13 cellular contexts compared by ENCODE assay signal in the genomic region with DNA sequence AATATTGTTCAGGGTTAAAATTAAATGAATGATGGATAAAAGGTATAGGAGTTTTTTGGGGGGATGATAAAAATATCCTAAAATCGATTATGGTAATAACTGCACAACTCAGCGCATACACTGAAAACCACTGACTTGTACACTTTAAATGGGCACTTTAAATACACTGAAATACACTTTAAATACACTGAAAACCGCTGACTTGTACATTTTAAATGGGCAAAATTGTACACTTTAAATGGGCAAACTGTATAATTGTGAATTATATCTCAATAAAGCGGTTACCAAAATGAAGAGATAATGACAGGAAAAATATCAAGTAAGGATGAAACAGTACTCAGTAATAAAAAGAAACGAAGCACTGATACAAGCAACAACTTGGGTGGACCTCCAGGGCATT. TPM values are rescaled to one million over a fixed set of nuclear protein-coding genes. Genes with fewer than 3 reads are reported as not detected.
A peak's percentile ranks its signal among the peaks of the same experiment; 100 is the strongest.
DNase-seq lines count a peak whose midpoint lies in the region; ATAC-seq, FAIRE-seq and TF ChIP-seq lines count a peak whose summit lies in the region.
"Had no signal": no experiment of that assay in that cellular context is flagged by ENCODE, and none has a peak within 500 bp of the region (broad histone marks: within the 10 kb centered on the region; RNA-seq: fewer than 3 reads in every experiment).

No MANE protein-coding gene starts in this region.

- H3K36me3 Mint-ChIP-seq in T-helper 1 cell treated with Interleukin-12 subunit alpha and Interleukin-12 subunit beta and Interleukin-4 antibody, amounts not matched to agents 30 μg/mL and 1 μg/mL, for 36 hours (ENCODE audit: low read depth): peaks cover 23% of the 10 kb centered on the region
- H3K36me3 Mint-ChIP-seq in nephron (ENCODE audit: low read depth): peaks cover 24% of the 10 kb centered on the region

- peaks cover 7% of the 10 kb centered on the region; the same call in 1 of the 2 replicates for H3F3A ChIP-seq in Loucy (ENCODE audit: low read depth)

- TF ChIP-seq RAD21 in GM12878 (IDR thresholded peaks at IDR 0.05; ENCODE audit: insufficient read depth, low read depth, low read length): no peak

- H2AFZ ChIP-seq in Loucy (ENCODE audit: low read length) (no peak overlapping the region), GM12878 (ENCODE audit: control insufficient read depth, low read depth, low read length) (peak overlapping the region; percentile 45; the same call in 1 of the 2 replicates)

- no peak for FAIRE-seq in GM12878 (lab: Jason Lieb, UNC)

- RAD21 ChIA-PET in GM12878 (lab: Charles Lee; ENCODE audit: unreplicated experiment): interaction anchor here (1.3 kb wide), 1 partner anchor 35 kb away, joined by 6 read pairs; no protein-coding TSS in a partner anchor

- TF ChIP-seq EP300 in GM12878 (IDR thresholded peaks at IDR 0.05; ENCODE audit: borderline replicate concordance in 1 of 2, control insufficient read depth in 1 of 2, low read depth in 2 of 2, low read length in 2 of 2): no peak

- intact Hi-C loops in GM12878 (cut with micrococcal nuclease; ENCODE audit: unreplicated experiment): no loop called here
- intact Hi-C loops in head of caudate nucleus (cut with DNase I): no loop called here

- TF ChIP-seq CTCF in Loucy (conservative IDR thresholded peaks at IDR 0.05; ENCODE audit: low read length): no peak
- TF ChIP-seq CTCF in GM12878 (IDR thresholded peaks at IDR 0.05 in 2 of 3, conservative IDR thresholded peaks at IDR 0.05 in 1 of 3; ENCODE audit: control insufficient read depth in 2 of 3, extremely low read depth in 1 of 3, insufficient read depth in 1 of 3, low read depth in 3 of 3, low read length in 3 of 3): no peak
- no peak for TF ChIP-seq CTCF in nephron (IDR thresholded peaks at IDR 0.05; ENCODE audit: unreplicated experiment in 3 of 3)

- peaks cover 71% of the 10 kb centered on the region for H3K79me2 ChIP-seq in Loucy (ENCODE audit: insufficient read depth, low read length)
- H3K79me2 ChIP-seq in GM12878 (ENCODE audit: control insufficient read depth, insufficient read depth, low read length): peaks cover 36% of the 10 kb centered on the region

- CTCF ChIA-PET in GM12878 (lab: Yijun Ruan, JAX): interaction anchor here (1.1 to 1.2 kb wide), 2 partner anchors 16 to 35 kb away, joined by 3 read pairs; no protein-coding TSS in a partner anchor

- POLR2A ChIA-PET in GM12878 (lab: Charles Lee): interaction anchor here (1.0 kb wide), 1 partner anchor 156 kb away, joined by 3 read pairs; no protein-coding TSS in a partner anchor

- H3K9me2 ChIP-seq in Loucy (replicated peaks; ENCODE audit: low read depth, low read length): no peaks in the 10 kb centered on the region

- in situ Hi-C loops in GM12878 (cut with MboI): no loop called here

- ATAC-seq in GM12878 (no peak), GM18517 (IDR thresholded peaks at IDR 0.05; ENCODE audit: unreplicated experiment) (no peak)

- TF ChIP-seq POLR2A in GM12878 (IDR thresholded peaks at IDR 0.05; ENCODE audit: low read depth, low read length): no peak

- H3K9me3 Mint-ChIP-seq in T-helper 1 cell treated with Interleukin-12 subunit alpha and Interleukin-12 subunit beta and Interleukin-4 antibody, amounts not matched to agents 30 μg/mL and 1 μg/mL, for 36 hours: no peaks in the 10 kb centered on the region
- H3K9me3 Mint-ChIP-seq in nephron: no peaks in the 10 kb centered on the region

- H3K9me3 ChIP-seq in Loucy (ENCODE audit: insufficient read depth, low read depth, low read length) (no peaks in the 10 kb centered on the region), GM12878 (replicated peaks; ENCODE audit: control insufficient read depth, insufficient read depth, low read length) (no peaks in the 10 kb centered on the region)
- H3K9me3 ChIP-seq: tibial nerve had no signal

- H3K27me3 Mint-ChIP-seq in T-helper 1 cell treated with Interleukin-12 subunit alpha and Interleukin-12 subunit beta and Interleukin-4 antibody, amounts not matched to agents 30 μg/mL and 1 μg/mL, for 36 hours (ENCODE audit: low read depth): no peaks in the 10 kb centered on the region
- H3K27me3 Mint-ChIP-seq in nephron (ENCODE audit: low read depth): no peaks in the 10 kb centered on the region

- H3K4me2 ChIP-seq in Loucy (ENCODE audit: low read depth, low read length, poor library complexity, severe bottlenecking): peak overlapping the region; percentile 98
- peak overlapping the region; percentile 56; the same call in 1 of the 2 replicates for H3K4me2 ChIP-seq in GM12878 (ENCODE audit: control insufficient read depth, insufficient read depth)

- SMC1A ChIA-PET in GM12878 (lab: Charles Lee; ENCODE audit: uncharacterized antibody, unreplicated experiment): no interaction called here

- 86% methylated on average over 5 of the region's 5 CpGs for WGBS in GM12878 (ENCODE audit: insufficient coverage, insufficient replicate concordance, low lambda C conversion rate, missing lambda C conversion rate)

- H3K4me1 Mint-ChIP-seq in T-helper 1 cell treated with Interleukin-12 subunit alpha and Interleukin-12 subunit beta and Interleukin-4 antibody, amounts not matched to agents 30 μg/mL and 1 μg/mL, for 36 hours (ENCODE audit: low read depth): peaks cover 21% of the 10 kb centered on the region
- peaks cover 11% of the 10 kb centered on the region for H3K4me1 Mint-ChIP-seq in nephron

- H3K27ac ChIP-seq in GM12878 (ENCODE audit: control insufficient read depth, insufficient read depth): no peak overlapping the region

- H3K27me3 ChIP-seq in Loucy (ENCODE audit: insufficient read depth, low read length, poor library complexity, severe bottlenecking): no peaks in the 10 kb centered on the region
- H3K27me3 ChIP-seq in GM12878 (replicated peaks in 1 of 2; ENCODE audit: control insufficient read depth in 2 of 2, insufficient read depth in 2 of 2, low read length in 1 of 2): no peaks in the 10 kb centered on the region
- H3K27me3 ChIP-seq: cardiac muscle cell, tibial nerve had no signal

- H4K20me1 ChIP-seq in Loucy (ENCODE audit: insufficient read depth, low read length, poor library complexity, severe bottlenecking) (peaks cover 23% of the 10 kb centered on the region), GM12878 (ENCODE audit: control insufficient read depth, insufficient read depth) (peaks cover 4% of the 10 kb centered on the region; the same call in 1 of the 2 replicates)

- H3K9ac ChIP-seq in Loucy (ENCODE audit: low read depth, low read length, poor library complexity, severe bottlenecking) (peak overlapping the region; percentile 55), GM12878 (ENCODE audit: control insufficient read depth, insufficient read depth, low read length) (no peak overlapping the region)

- no peak for DNase-seq in T-helper 1 cell
- DNase-seq in GM12878 (ENCODE audit: low read depth, low spot score): no peak
- no peak for DNase-seq in UCSD-AML1 (lab: John Stamatoyannopoulos, UW; ENCODE audit: unreplicated experiment)
- no peak for DNase-seq in head of caudate nucleus
- DNase-seq: 8988T, DMS 273 treated with DMSO at 0.1 percent for 48 hours, NCI-H2171 had no signal

- peak overlapping the region; percentile 95 for H3K27ac Mint-ChIP-seq in T-helper 1 cell treated with Interleukin-12 subunit alpha and Interleukin-12 subunit beta and Interleukin-4 antibody, amounts not matched to agents 30 μg/mL and 1 μg/mL, for 36 hours
- H3K27ac Mint-ChIP-seq in nephron: peak overlapping the region; percentile 22 to 92 (median 89)

- peak overlapping the region; percentile 95 for H3K4me3 Mint-ChIP-seq in T-helper 1 cell treated with Interleukin-12 subunit alpha and Interleukin-12 subunit beta and Interleukin-4 antibody, amounts not matched to agents 30 μg/mL and 1 μg/mL, for 36 hours
- H3K4me3 Mint-ChIP-seq in nephron: peak overlapping the region; percentile 89 to 97 (median 90)

- no TSS peak for BruUV-seq in GM12878 (replicated peaks; lab: Mats Ljungman, UMichigan)

- peak overlapping the region; percentile 84 for H3K4me3 ChIP-seq in Loucy (ENCODE audit: low read length, poor library complexity, severe bottlenecking)
- peak overlapping the region; percentile 70; the same call in 1 of the 2 replicates for H3K4me3 ChIP-seq in GM12878

- H3K36me3 ChIP-seq in Loucy (ENCODE audit: insufficient read depth, low read length) (peaks cover 9% of the 10 kb centered on the region; the same call in 1 of the 2 replicates), GM12878 (ENCODE audit: control insufficient read depth in 2 of 2, insufficient read depth in 2 of 2, low read length in 1 of 2) (peaks cover 3% of the 10 kb centered on the region in 2 experiments; a peak in 3 of 4 replicates)

- H3K4me1 ChIP-seq in Loucy (ENCODE audit: insufficient read depth, low read length, poor library complexity, severe bottlenecking) (peaks cover 22% of the 10 kb centered on the region), GM12878 (ENCODE audit: control insufficient read depth, insufficient read depth, low read length) (peaks cover 15% of the 10 kb centered on the region)

RNA-seq across cellular contexts. Expression of a gene that starts 1.5 kb away (rescaled TPM):
- total RNA-seq in GM12878 (2013; cell fraction: nucleolus; rRNA removed): 82.9 and 93.2 TPM in 2 replicates
- 94.4 and 95.6 TPM in 2 replicates for total RNA-seq in GM12878 (2014; rRNA removed)
- 57.8 and 64.0 TPM in 2 replicates for total RNA-seq in GM12878 (2014; rRNA removed; fragmentation: Illumina TruSeq; extraction: Trizol)
- total RNA-seq in GM12878 (2021): 92.4 and 111 TPM in 2 replicates
- polyA plus RNA-seq in GM12878 (2011; ENCODE audit: low read depth): 28.5 TPM
- polyA plus RNA-seq in GM12878 (2011; rRNA removed): 44.9 and 63.8 TPM in 2 replicates
- 67.8 and 72.1 TPM in 2 replicates for polyA plus RNA-seq in GM12878 (2011; cell fraction: cytosol; rRNA removed)
- 194 and 282 TPM in 2 replicates for polyA plus RNA-seq in GM12878 (2011; cell fraction: nucleus; rRNA removed)
- polyA plus RNA-seq in GM12878 (2012): 65.8 and 69.7 TPM in 2 replicates
- polyA plus RNA-seq in GM12878 (2014; fragmentation: Illumina TruSeq; extraction: Trizol): 47.8 and 70.8 TPM in 2 replicates
- polyA plus RNA-seq in GM12878 (2014; fragmentation: Nextera tagmentation; extraction: Ambion mirVana): 10 to 100 TPM in 1 of 2 experiments, 1 to 10 TPM in 1; 7.8 to 31.6 TPM
- 76.7 and 101 TPM in 2 replicates for polyA plus RNA-seq in GM12878 (2014; rRNA removed)
- polyA plus RNA-seq in GM12878 (2016; fragmentation: Nextera tagmentation; extraction: Ambion mirVana): 100 to 1,000 TPM; 112 to 117 TPM
- polyA minus RNA-seq in GM12878 (2011; rRNA and poly(A)+ RNA removed): 51.9 and 86.2 TPM in 2 replicates
- polyA minus RNA-seq in GM12878 (2011; cell fraction: cytosol; rRNA and poly(A)+ RNA removed): 36.2 and 44.0 TPM in 2 replicates
- 36.6 and 87.4 TPM in 2 replicates for polyA minus RNA-seq in GM12878 (2011; cell fraction: nucleus; rRNA and poly(A)+ RNA removed)

RNA-seq across cellular contexts. Expression of a gene that starts 1.8 kb away (rescaled TPM):
- total RNA-seq in GM12878 (2013; cell fraction: nucleolus; rRNA removed): 3.2 and 4.0 TPM in 2 replicates
- total RNA-seq in GM12878 (2014; rRNA removed) (1.8 TPM in 2 replicates), GM12878 (2014; rRNA removed; fragmentation: Illumina TruSeq; extraction: Trizol) (0.76 and 1.2 TPM in 2 replicates), GM12878 (2021) (5.7 and 6.2 TPM in 2 replicates)
- 1.2 TPM for polyA plus RNA-seq in GM12878 (2011; ENCODE audit: low read depth)
- polyA plus RNA-seq in GM12878 (2011; rRNA removed) (0.35 and 0.50 TPM in 2 replicates), GM12878 (2014; fragmentation: Illumina TruSeq; extraction: Trizol) (0.92 and 1.4 TPM in 2 replicates), GM12878 (2014; fragmentation: Nextera tagmentation; extraction: Ambion mirVana) (under 1 TPM in 1 of 2 experiments, not detected in 1; 0.29 TPM), GM12878 (2014; rRNA removed) (2.4 and 3.4 TPM in 2 replicates), GM12878 (2016; fragmentation: Nextera tagmentation; extraction: Ambion mirVana) (1 to 10 TPM; 1.2 to 1.7 TPM)
- 0.33 and 0.47 TPM in 2 replicates for polyA plus RNA-seq in GM12878 (2011; cell fraction: cytosol; rRNA removed)
- 0.69 and 0.79 TPM in 2 replicates for polyA plus RNA-seq in GM12878 (2011; cell fraction: nucleus; rRNA removed)
- 5.6 and 6.1 TPM in 2 replicates for polyA plus RNA-seq in GM12878 (2012)
- polyA minus RNA-seq in GM12878 (2011; rRNA and poly(A)+ RNA removed): 0.22 and 0.31 TPM in 2 replicates
- 0.73 and 0.94 TPM in 2 replicates for polyA minus RNA-seq in GM12878 (2011; cell fraction: cytosol; rRNA and poly(A)+ RNA removed)
- 0.60 and 2.0 TPM in 2 replicates for polyA minus RNA-seq in GM12878 (2011; cell fraction: nucleus; rRNA and poly(A)+ RNA removed)

RNA-seq across cellular contexts. Expression of a gene that starts 58.1 kb away (rescaled TPM):
- 64.9 and 70.4 TPM in 2 replicates for total RNA-seq in GM12878 (2013; cell fraction: nucleolus; rRNA removed)
- 1.1 and 1.3 TPM in 2 replicates for total RNA-seq in GM12878 (2014; rRNA removed)
- total RNA-seq in GM12878 (2014; rRNA removed; fragmentation: Illumina TruSeq; extraction: Trizol): 1.1 and 2.4 TPM in 2 replicates
- total RNA-seq in GM12878 (2021): 2.3 and 2.7 TPM in 2 replicates
- 3.0 TPM for polyA plus RNA-seq in GM12878 (2011; ENCODE audit: low read depth)
- polyA plus RNA-seq in GM12878 (2011; rRNA removed): 3.6 and 5.6 TPM in 2 replicates
- polyA plus RNA-seq in GM12878 (2011; cell fraction: cytosol; rRNA removed): 3.8 and 5.5 TPM in 2 replicates
- polyA plus RNA-seq in GM12878 (2011; cell fraction: nucleus; rRNA removed): 7.1 and 13.6 TPM in 2 replicates
- 3.5 and 3.9 TPM in 2 replicates for polyA plus RNA-seq in GM12878 (2012)
- polyA plus RNA-seq in GM12878 (2014; fragmentation: Illumina TruSeq; extraction: Trizol): 0.35 and 1.1 TPM in 2 replicates
- polyA plus RNA-seq in GM12878 (2014; fragmentation: Nextera tagmentation; extraction: Ambion mirVana): under 1 TPM; 0.53 to 0.64 TPM
- polyA plus RNA-seq in GM12878 (2014; rRNA removed): 1.0 and 1.4 TPM in 2 replicates
- polyA plus RNA-seq in GM12878 (2016; fragmentation: Nextera tagmentation; extraction: Ambion mirVana): 1 to 10 TPM in 1 of 2 experiments, under 1 TPM in 1; 0.92 to 2.2 TPM
- 8.5 and 10.4 TPM in 2 replicates for polyA minus RNA-seq in GM12878 (2011; rRNA and poly(A)+ RNA removed)
- polyA minus RNA-seq in GM12878 (2011; cell fraction: cytosol; rRNA and poly(A)+ RNA removed): 2.1 and 4.2 TPM in 2 replicates
- polyA minus RNA-seq in GM12878 (2011; cell fraction: nucleus; rRNA and poly(A)+ RNA removed): 6.2 and 6.9 TPM in 2 replicates
